Comparison of ENCODE assay signal across 8 cellular contexts in genomic region chr11:11844272-11844671, GRCh38. TPM values are rescaled to one million over a fixed set of nuclear protein-coding genes. Genes with fewer than 3 reads are reported as not detected.
DNase-seq lines count a peak whose midpoint lies in the region; ATAC-seq, FAIRE-seq and TF ChIP-seq lines count a peak whose summit lies in the region.

No MANE protein-coding gene starts in this region.

- H3K4me1 Mint-ChIP-seq in stimulated activated effector memory CD8-positive, alpha-beta T cell treated with anti-CD3 and anti-CD28 coated beads, Interleukin-12 subunit alpha, Interleukin-12 subunit beta, amount 100 ng/mL, for 72 hours, result peaks cover 5% of the 10 kb centered on the region
- H3K4me1 Mint-ChIP-seq in CD14-positive monocyte, result peaks cover 34% of the 10 kb centered on the region

- peak overlapping the region; percentile 93 for H3K4me3 ChIP-seq in SK-N-MC

- intact Hi-C loops in CD14-positive monocyte (cut with micrococcal nuclease), result loop anchor here (10.0 kb wide), 2 partner anchors 1039 to 1549 kb away; partner anchors contain the start of genes EIF4G2 (in 1 of the 2) and SBF2 (in 1 of the 2)

- H3K36me3 Mint-ChIP-seq in stimulated activated effector memory CD8-positive, alpha-beta T cell treated with anti-CD3 and anti-CD28 coated beads, Interleukin-12 subunit alpha, Interleukin-12 subunit beta, amount 100 ng/mL, for 72 hours, result peaks cover 7% of the 10 kb centered on the region
- H3K36me3 Mint-ChIP-seq in CD14-positive monocyte, result no peaks in the 10 kb centered on the region

- H3K9me3 Mint-ChIP-seq in stimulated activated effector memory CD8-positive, alpha-beta T cell treated with anti-CD3 and anti-CD28 coated beads, Interleukin-12 subunit alpha, Interleukin-12 subunit beta, amount 100 ng/mL, for 72 hours, result no peaks in the 10 kb centered on the region
- H3K9me3 Mint-ChIP-seq in CD14-positive monocyte, result no peaks in the 10 kb centered on the region

- DNase-seq in GM12892 (ENCODE audit: insufficient read length) (no peak), SK-N-MC (ENCODE audit: low read depth, low spot score) (no peak), foreskin keratinocyte (no peak), NCI-H82 (lab: John Stamatoyannopoulos, UW) (no peak), T-helper 9 cell (no peak), CD14-positive monocyte (ENCODE audit: low spot score) (no peak)
- no peak for DNase-seq in stimulated activated effector memory CD8-positive, alpha-beta T cell treated with anti-CD3 and anti-CD28 coated beads, Interleukin-12 subunit alpha, Interleukin-12 subunit beta, amount 100 ng/mL, for 72 hours (ENCODE audit: low spot score in 2 of 2)
- no peak for DNase-seq in activated CD4-positive, alpha-beta T cell treated with anti-CD3 and anti-CD28 coated beads, Interleukin-2, amount 50 U/mL, for 1 hour

- no peaks in the 10 kb centered on the region for H3K27me3 Mint-ChIP-seq in CD14-positive monocyte (ENCODE audit: low read depth in 3 of 3)

- H3K4me3 Mint-ChIP-seq in stimulated activated effector memory CD8-positive, alpha-beta T cell treated with anti-CD3 and anti-CD28 coated beads, Interleukin-12 subunit alpha, Interleukin-12 subunit beta, amount 100 ng/mL, for 72 hours, result no peak overlapping the region
- H3K4me3 Mint-ChIP-seq in CD14-positive monocyte, result no peak overlapping the region

- no peak overlapping the region for H3K27ac Mint-ChIP-seq in stimulated activated effector memory CD8-positive, alpha-beta T cell treated with anti-CD3 and anti-CD28 coated beads, Interleukin-12 subunit alpha, Interleukin-12 subunit beta, amount 100 ng/mL, for 72 hours
- H3K27ac Mint-ChIP-seq in CD14-positive monocyte, result no peak overlapping the region

- no peaks in the 10 kb centered on the region for H3K9me3 ChIP-seq in SK-N-MC (ENCODE audit: low read depth, low read length)

- FAIRE-seq in GM12892 (lab: Jason Lieb, UNC), result peak; percentile 84

- ATAC-seq in foreskin keratinocyte, result no peak
- peak; percentile 25 for ATAC-seq in stimulated activated effector memory CD8-positive, alpha-beta T cell treated with anti-CD3 and anti-CD28 coated beads, Interleukin-12 subunit alpha, Interleukin-12 subunit beta, amount 100 ng/mL, for 72 hours

- H3K9ac ChIP-seq in SK-N-MC (ENCODE audit: insufficient read length), result no peak overlapping the region

- H3K27ac ChIP-seq in SK-N-MC, result no peak overlapping the region
- peak overlapping the region; percentile 80 for H3K27ac ChIP-seq in foreskin keratinocyte

- H3K4me1 ChIP-seq in foreskin keratinocyte, result peaks cover 30% of the 10 kb centered on the region

- H3K36me3 ChIP-seq in SK-N-MC (ENCODE audit: insufficient read depth, low read length), result no peaks in the 10 kb centered on the region

- TF ChIP-seq POLR2A in GM12892 (IDR thresholded peaks at IDR 0.05; ENCODE audit: low read depth, low read length), result no peak

- no peak for TF ChIP-seq CTCF in foreskin keratinocyte (conservative IDR thresholded peaks at IDR 0.05)
- TF ChIP-seq CTCF in CD14-positive monocyte (IDR thresholded peaks at IDR 0.05), result no peak

- H3K27me3 ChIP-seq in foreskin keratinocyte, result no peaks in the 10 kb centered on the region

RNA-seq across cellular contexts. Expression of gene USP47, which starts 2.5 kb away (rescaled TPM):
- polyA plus RNA-seq in GM12892 (2012; ENCODE audit: missing spikeins), result 24.6 TPM
- 37.0 and 37.7 TPM in 2 replicates for total RNA-seq in foreskin keratinocyte
- polyA plus RNA-seq in foreskin keratinocyte (8.2 and 8.8 TPM in 2 replicates), CD14-positive monocyte (10 to 100 TPM in 1 of 2 donors, 1 to 10 TPM in 1; 8.1 to 17.5 TPM)
